In genomic region chr19:34248941-34249340, GRCh38 we compare ENCODE assay signal across 19 cellular contexts. TPM values are rescaled to one million over a fixed set of nuclear protein-coding genes. Genes with fewer than 3 reads are reported as not detected.
DNase-seq lines count a peak whose midpoint lies in the region; ATAC-seq, FAIRE-seq and TF ChIP-seq lines count a peak whose summit lies in the region.
"Had no signal": no experiment of that assay in that cellular context is flagged by ENCODE, and none has a peak within 500 bp of the region (broad histone marks: within the 10 kb centered on the region; RNA-seq: fewer than 3 reads in every experiment).

No MANE protein-coding gene starts in this region.

- TF ChIP-seq POLR2A in A549 (IDR thresholded peaks at IDR 0.05; ENCODE audit: low read length) = no peak

- H2BK5ac ChIP-seq in trophoblast cell (ENCODE audit: low read depth, low read length, poor library complexity) = no peak overlapping the region

- H3K4ac ChIP-seq in trophoblast cell (ENCODE audit: low read depth, low read length) = no peak overlapping the region

- peaks cover under 1% of the 10 kb centered on the region for H3K79me1 ChIP-seq in trophoblast cell (ENCODE audit: low read length)

- no peak overlapping the region for H3K23ac ChIP-seq in trophoblast cell (ENCODE audit: low read length)

- H3K4me2 ChIP-seq in A549 (no peak overlapping the region), trophoblast cell (ENCODE audit: low read length) (no peak overlapping the region)
- H3K4me2 ChIP-seq: BLaER1 treated with 17β-estradiol and CSF1 and Interleukin-3, amounts not matched to agents 10 nM and 100 nM had no signal

- H3K36me3 ChIP-seq in bronchial epithelial cell (ENCODE audit: control insufficient read depth, insufficient read depth, low read length) (no peaks in the 10 kb centered on the region), trophoblast cell (ENCODE audit: control insufficient read depth in 1 of 2, insufficient read depth in 2 of 2, low read length in 2 of 2) (no peaks in the 10 kb centered on the region)
- H3K36me3 ChIP-seq: BLaER1 treated with 17β-estradiol and CSF1 and Interleukin-3, amounts not matched to agents 10 nM and 100 nM had no signal

- H3K4me3 ChIP-seq in A549 (no peak overlapping the region), bronchial epithelial cell (ENCODE audit: low read depth, low read length) (no peak overlapping the region), trophoblast cell (ENCODE audit: low read depth, low read length) (no peak overlapping the region)
- H3K4me3 ChIP-seq: BLaER1 treated with 17β-estradiol and CSF1 and Interleukin-3, amounts not matched to agents 10 nM and 100 nM had no signal

- no peak for TF ChIP-seq EP300 in A549 (IDR thresholded peaks at IDR 0.05)

- ATAC-seq in A549 = no peak
- ATAC-seq in HG03159 (IDR thresholded peaks at IDR 0.05; ENCODE audit: unreplicated experiment) = no peak
- ATAC-seq in GM18907 (IDR thresholded peaks at IDR 0.05; ENCODE audit: unreplicated experiment) = no peak
- ATAC-seq: CD8-positive, alpha-beta T cell had no signal

- no peak overlapping the region for H3K18ac ChIP-seq in trophoblast cell (ENCODE audit: low read length)

- no peak for DNase-seq in A549 (ENCODE audit: low read depth in 1 of 2, low spot score in 1 of 2)
- DNase-seq in bronchial epithelial cell (ENCODE audit: low read depth) = no peak
- peak; percentile 77 to 83 for DNase-seq in trophoblast cell
- DNase-seq: 8988T; AML-193; Caco-2; Calu3; CD4-positive, alpha-beta T cell; CD8-positive, alpha-beta T cell; DMS79 treated with DMSO at 0.1 percent for 48 hours; GF-D8 had no signal

- no peak overlapping the region for H4K8ac ChIP-seq in trophoblast cell (ENCODE audit: low read depth, low read length)

- WGBS in A549 (ENCODE audit: missing lambda C conversion rate) = 69% methylated on average over 4 of the region's 4 CpGs
- no CpG with 5 or more reads among the region's 4 CpGs for WGBS in trophoblast cell (ENCODE audit: extremely low coverage, insufficient coverage, insufficient read length)

- H2AFZ ChIP-seq in trophoblast cell (ENCODE audit: insufficient read depth, low read length, poor library complexity) = no peak overlapping the region

- no peak overlapping the region for H4K12ac ChIP-seq in trophoblast cell (ENCODE audit: low read depth, low read length)

- CTCF ChIA-PET in A549 (lab: Yijun Ruan, JAX) = interaction anchor here (0.6 to 2.3 kb wide), 12 partner anchors 12 to 627 kb away, joined by 3 to 9 read pairs (median 4); no protein-coding TSS in a partner anchor

- no peak overlapping the region for H3K27ac ChIP-seq in A549
- H3K27ac ChIP-seq in trophoblast cell (ENCODE audit: low read depth, low read length) = no peak overlapping the region
- H3K27ac ChIP-seq: BLaER1 treated with 17β-estradiol and CSF1 and Interleukin-3, amounts not matched to agents 10 nM and 100 nM; C4-2B had no signal

- H3K79me2 ChIP-seq in trophoblast cell (ENCODE audit: control insufficient read depth, insufficient read depth, low read length, poor library complexity) = no peaks in the 10 kb centered on the region

- TF ChIP-seq CTCF in A549 (IDR thresholded peaks at IDR 0.05) (no peak), bronchial epithelial cell (IDR thresholded peaks at IDR 0.05; ENCODE audit: insufficient read depth, low read length, severe bottlenecking) (no peak)

- H3K4me1 ChIP-seq in A549 (peaks cover 2% of the 10 kb centered on the region), trophoblast cell (ENCODE audit: control insufficient read depth in 1 of 2, insufficient read depth in 2 of 2, low read length in 2 of 2) (peaks cover 5 to 8% of the 10 kb centered on the region in 2 experiments)
- H3K4me1 ChIP-seq: Caco-2 had no signal

- no peaks in the 10 kb centered on the region for H3K27me3 ChIP-seq in bronchial epithelial cell (ENCODE audit: control insufficient read depth, insufficient read depth, low read length)
- no peaks in the 10 kb centered on the region for H3K27me3 ChIP-seq in trophoblast cell (ENCODE audit: insufficient read depth, low read length)
- H3K27me3 ChIP-seq: BLaER1 treated with 17β-estradiol and CSF1 and Interleukin-3, amounts not matched to agents 10 nM and 100 nM had no signal

- POLR2A ChIA-PET in A549 (lab: Yijun Ruan, JAX) = no interaction called here

- no peak for TF ChIP-seq RAD21 in A549 (conservative IDR thresholded peaks at IDR 0.05 in 1 of 2, IDR thresholded peaks at IDR 0.05 in 1 of 2)

- no peak overlapping the region for H3K14ac ChIP-seq in trophoblast cell (ENCODE audit: low read length)

- H3K9ac ChIP-seq in trophoblast cell (ENCODE audit: low read length) = no peak overlapping the region
- H3K9ac ChIP-seq: BLaER1 treated with 17β-estradiol and CSF1 and Interleukin-3, amounts not matched to agents 10 nM and 100 nM had no signal

- H3K9me3 ChIP-seq in A549 (no peaks in the 10 kb centered on the region), trophoblast cell (ENCODE audit: insufficient read depth, low read depth, low read length) (peaks cover 3% of the 10 kb centered on the region)
- H3K9me3 ChIP-seq: BLaER1 treated with 17β-estradiol and CSF1 and Interleukin-3, amounts not matched to agents 10 nM and 100 nM; Caco-2 had no signal

- no peak overlapping the region for H2AK5ac ChIP-seq in trophoblast cell (ENCODE audit: low read length)

- H2BK12ac ChIP-seq in trophoblast cell (ENCODE audit: low read length) = no peak overlapping the region

- H2BK120ac ChIP-seq in trophoblast cell (ENCODE audit: insufficient read depth, low read length, poor library complexity) = no peak overlapping the region

- no peak overlapping the region for H4K91ac ChIP-seq in trophoblast cell (ENCODE audit: low read depth, low read length)

- FAIRE-seq in A549 (lab: Jason Lieb, UNC) (no peak), bronchial epithelial cell (lab: Jason Lieb, UNC) (peak; percentile 18)
- FAIRE-seq: A204.1, D721Med, G401.6, GM12891 had no signal

TF ChIP-seq in A549, 52 proteins besides CTCF, POLR2A, EP300 and RAD21:
- TF ChIP-seq FOSL2 (IDR thresholded peaks at IDR 0.05) (no peak), FOSL2 (CRISPR knock-in tag; IDR thresholded peaks at IDR 0.05) (peak; percentile 16; the same call in 1 of the 2 replicates), MAFK (IDR thresholded peaks at IDR 0.05; ENCODE audit: partially characterized antibody) (no peak), NR3C1 (IDR thresholded peaks at IDR 0.05) (no peak), CEBPB (IDR thresholded peaks at IDR 0.05) (no peak)

RNA-seq across cellular contexts. Expression of gene GARRE1, which starts 5.4 kb away (rescaled TPM):
- polyA plus RNA-seq in A549 (2011; rRNA removed) (19.4 and 20.0 TPM in 2 replicates), A549 (2017; fragmentation: RNase III; extraction: RNeasy Plus Mini Kit Qiagen cat#74134 plus additional on column Dnase treatment) (9.0 to 9.6 TPM (median 9.1 TPM) in 3 replicates)
- polyA plus RNA-seq in A549 (2012; cell fraction: cytosol; rRNA removed) = 10.9 and 13.3 TPM in 2 replicates
- 15.7 and 23.1 TPM in 2 replicates for polyA plus RNA-seq in A549 (2012; cell fraction: nucleus; rRNA removed)
- polyA minus RNA-seq in A549 (2011; rRNA and poly(A)+ RNA removed) = 21.1 and 21.2 TPM in 2 replicates
- total RNA-seq in bronchial epithelial cell = 6.1 and 7.7 TPM in 2 replicates
- polyA plus RNA-seq in trophoblast cell (2013) = 26.4 and 28.0 TPM in 2 replicates

Comparison
In these comparisons a context has a peak if more than half of its experiments do, and no peak if none do; other contexts are left out.
1. DNase-seq: peak in trophoblast cell (2 of 2); none in A549 (0 of 2) and bronchial epithelial cell (single experiment).